ENCODE assay signal across 8 cellular contexts in the genomic region with DNA sequence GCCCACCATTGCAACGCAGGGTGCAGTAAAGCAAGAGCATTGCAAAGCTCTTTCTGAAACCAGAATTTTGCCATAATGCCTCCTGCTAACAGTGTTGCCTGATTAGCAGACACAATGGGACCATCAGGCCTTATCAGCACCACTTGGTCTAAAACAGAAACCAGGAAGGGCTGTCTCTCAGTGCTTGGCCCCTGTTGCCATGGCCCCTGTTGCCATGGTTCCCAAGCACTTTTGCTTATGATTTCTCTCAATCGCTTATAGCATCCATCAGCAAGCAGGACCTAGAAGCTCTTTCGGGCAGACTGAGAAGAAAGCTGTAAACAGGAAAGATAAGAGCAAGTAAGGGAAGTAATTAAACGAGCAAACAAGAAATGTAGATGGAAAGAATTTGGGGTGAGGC. TPM values are rescaled to one million over a fixed set of nuclear protein-coding genes. Genes with fewer than 3 reads are reported as not detected.
DNase-seq lines count a peak whose midpoint lies in the region; ATAC-seq, FAIRE-seq and TF ChIP-seq lines count a peak whose summit lies in the region.

No MANE protein-coding gene starts in this region.

- WGBS in K562 (ENCODE audit: insufficient coverage, low coverage, missing lambda C conversion rate) = 0% methylated on average over 3 of the region's 4 CpGs
- 33 to 43% (median 37%) methylated on average over 4 of the region's 4 CpGs for WGBS in ovary, 3 donors

- ATAC-seq in HG02973 (IDR thresholded peaks at IDR 0.05; ENCODE audit: unreplicated experiment) = peak; percentile 99
- ATAC-seq in K562 = peak; percentile 76

- H3K27me3 ChIP-seq in K562 (ENCODE audit: control insufficient read depth in 2 of 2, insufficient read depth in 2 of 2, low read length in 2 of 2) (peaks cover 0 to 6% of the 10 kb centered on the region in 2 experiments; a peak in 2 of 5 replicates), ovary (no peaks in the 10 kb centered on the region)

- CTCF ChIA-PET in K562 (lab: Yijun Ruan, JAX; ENCODE audit: low intra/inter-chr PET ratio) = no interaction called here

- peak; percentile 11 for DNase-seq in NCI-H2029 (lab: John Stamatoyannopoulos, UW)
- DNase-seq in NCI-H2029 treated with DMSO at 0.1 percent for 48 hours (lab: John Stamatoyannopoulos, UW) = no peak
- DNase-seq in RPMI7951 (ENCODE audit: low read depth) = peak; percentile 35
- DNase-seq in K562 (ENCODE audit: extremely low read depth in 1 of 4, low spot score in 3 of 4) = peak; percentile 24 to 44 (median 33)
- DNase-seq in ovary = peak in 4 of 5 donors; percentile 16 to 62 (median 38)
- no peak for DNase-seq in substantia nigra (lab: John Stamatoyannopoulos, UW)
- no peak for DNase-seq in GOT3 (lab: John Stamatoyannopoulos, UW)

- no peak for FAIRE-seq in K562 (lab: Jason Lieb, UNC)

- no peak for TF ChIP-seq RAD21 in K562 (CRISPR knock-in tag; conservative IDR thresholded peaks at IDR 0.05 in 1 of 2, IDR thresholded peaks at IDR 0.05 in 1 of 2)

- TF ChIP-seq EP300 in K562 (IDR thresholded peaks at IDR 0.05; ENCODE audit: low read length) = no peak
- no peak for TF ChIP-seq EP300 in ovary (IDR thresholded peaks at IDR 0.05)

- H4K20me1 ChIP-seq in K562 (replicated peaks; ENCODE audit: control insufficient read depth, insufficient read depth, low read length) = no peaks in the 10 kb centered on the region; the same call in 1 of the 2 replicates

- H3K9ac ChIP-seq in K562 (ENCODE audit: insufficient read depth in 1 of 2, low read depth in 2 of 2, low read length in 2 of 2) = no peak overlapping the region

- no peak overlapping the region for H3K27ac ChIP-seq in K562 (ENCODE audit: extremely low read depth, low read depth, low read length)
- no peak overlapping the region for H3K27ac ChIP-seq in ovary
- no peak overlapping the region for H3K27ac ChIP-seq in substantia nigra (ENCODE audit: low read depth, low read length, poor library complexity, severe bottlenecking)

- H3K4me1 ChIP-seq in K562 (replicated peaks in 1 of 2; ENCODE audit: control insufficient read depth in 2 of 2, insufficient read depth in 2 of 2, low read length in 2 of 2) (no peaks in the 10 kb centered on the region), ovary (ENCODE audit: insufficient read depth) (no peaks in the 10 kb centered on the region)

- no peaks in the 10 kb centered on the region for H3K9me1 ChIP-seq in K562 (ENCODE audit: control insufficient read depth, insufficient read depth, low read length)

- H3K36me3 ChIP-seq in K562 (ENCODE audit: control insufficient read depth, insufficient read depth, low read length) (no peaks in the 10 kb centered on the region), ovary (no peaks in the 10 kb centered on the region)

- no peak overlapping the region for H3K4me2 ChIP-seq in K562 (ENCODE audit: insufficient read depth, low read length)

- TF ChIP-seq POLR2A in K562 (conservative IDR thresholded peaks at IDR 0.05) = no peak
- TF ChIP-seq POLR2A in ovary (IDR thresholded peaks at IDR 0.05) = no peak

- intact Hi-C loops in K562 (cut with micrococcal nuclease) (no loop called here), ovary (cut with DNase I) (no loop called here)

- H3K4me3 ChIP-seq in K562 (no peak overlapping the region), ovary (no peak overlapping the region)

- POLR2A ChIA-PET in K562 (lab: Yijun Ruan, JAX) = no interaction called here

- H2AFZ ChIP-seq in K562 (ENCODE audit: low read depth, low read length) = no peak overlapping the region

- no peaks in the 10 kb centered on the region for H3K79me2 ChIP-seq in K562 (ENCODE audit: control insufficient read depth, insufficient read depth, low read length)

- in situ Hi-C loops in K562 (cut with MboI) = no loop called here

- TF ChIP-seq CTCF in K562 (IDR thresholded peaks at IDR 0.05 in 2 of 3, conservative IDR thresholded peaks at IDR 0.05 in 1 of 3; ENCODE audit: insufficient read depth in 2 of 3, low read depth in 1 of 3, low read length in 3 of 3) = no peak
- no peak for TF ChIP-seq CTCF in ovary (IDR thresholded peaks at IDR 0.05)

- BruUV-seq in K562 (replicated peaks; lab: Mats Ljungman, UMichigan) = no TSS peak

- no peaks in the 10 kb centered on the region for H3K9me3 ChIP-seq in K562 (replicated peaks; ENCODE audit: control insufficient read depth, insufficient read depth, low read depth, low read length)
- no peaks in the 10 kb centered on the region for H3K9me3 ChIP-seq in ovary

TF ChIP-seq in K562, 482 proteins besides CTCF, POLR2A, EP300 and RAD21 (continues in another document):
- TF ChIP-seq MYNN (IDR thresholded peaks at IDR 0.05) = peak; percentile 100
- peak; percentile 89 for TF ChIP-seq MYNN (CRISPR knock-in tag; IDR thresholded peaks at IDR 0.05)
- TF ChIP-seq ZNF592 (IDR thresholded peaks at IDR 0.05) = no peak

RNA-seq across cellular contexts. Expression of gene RTL5, which starts 36.8 kb away (rescaled TPM):
- total RNA-seq in RPMI7951 (2014; rRNA removed; shearing (Covaris generic)) = 0.78 and 1.2 TPM in 2 replicates
- total RNA-seq in K562 (2011; cell fraction: chromatin; rRNA removed; ENCODE audit: low replicate concordance) = 0.09 and 0.12 TPM in 2 replicates
- total RNA-seq in K562 (2011; cell fraction: nucleolus; rRNA removed) = 0.13 TPM in 1 of 2 replicates, not detected in the other
- total RNA-seq in K562 (2011; cell fraction: nucleoplasm; rRNA removed) = not detected in 2 replicates
- total RNA-seq in K562 (2014; rRNA removed) = not detected in 2 replicates
- total RNA-seq in K562 (2014; rRNA removed; fragmentation: Illumina TruSeq; extraction: Trizol) = not detected in 2 replicates
- total RNA-seq in K562 (2015; rRNA removed; fragmentation: Illumina TruSeq; extraction: Trizol) = not detected in 2 replicates
- not detected in 2 replicates for total RNA-seq in K562 (2021)
- polyA plus RNA-seq in K562 (2011; rRNA removed) = 0.01 TPM in 1 of 2 replicates, not detected in the other
- 0.01 and 0.06 TPM in 2 replicates for polyA plus RNA-seq in K562 (2011; cell fraction: cytosol; rRNA removed)
- 0.06 and 0.10 TPM in 2 replicates for polyA plus RNA-seq in K562 (2011; cell fraction: nucleus; rRNA removed)
- polyA plus RNA-seq in K562 (2012) = 0.08 and 0.09 TPM in 2 replicates
- 0.03 TPM in 1 of 2 replicates, not detected in the other for polyA plus RNA-seq in K562 (2014; fragmentation: Illumina TruSeq; extraction: Trizol)
- polyA plus RNA-seq in K562 (2014; fragmentation: Nextera tagmentation; extraction: Ambion mirVana) = not detected
- polyA plus RNA-seq in K562 (2014; rRNA removed) = not detected in 2 replicates
- polyA minus RNA-seq in K562 (2011; rRNA and poly(A)+ RNA removed) = not detected in 2 replicates
- polyA minus RNA-seq in K562 (2011; cell fraction: cytosol; rRNA and poly(A)+ RNA removed) = not detected in 2 replicates
- not detected in 2 replicates for polyA minus RNA-seq in K562 (2011; cell fraction: nucleus; rRNA and poly(A)+ RNA removed)
- total RNA-seq in ovary = 10 to 100 TPM in 5 of 7 donors, 1 to 10 TPM in 2; 3.6 to 17.6 (median 14.4) TPM
- polyA plus RNA-seq in ovary = 10 to 100 TPM in 1 of 2 donors, 1 to 10 TPM in 1; 6.4 to 16.2 TPM

Comparison
In these comparisons a context has a peak if more than half of its experiments do, and no peak if none do; other contexts are left out.
1. DNase-seq: peak in NCI-H2029 (single experiment), RPMI7951 (single experiment), K562 (4 of 4) and ovary (4 of 5); none in NCI-H2029 treated with DMSO at 0.1 percent for 48 hours (single experiment), substantia nigra (0 of 49) and GOT3 (single experiment).